ENCODE assay signal across 1 cellular context in the genomic region with DNA sequence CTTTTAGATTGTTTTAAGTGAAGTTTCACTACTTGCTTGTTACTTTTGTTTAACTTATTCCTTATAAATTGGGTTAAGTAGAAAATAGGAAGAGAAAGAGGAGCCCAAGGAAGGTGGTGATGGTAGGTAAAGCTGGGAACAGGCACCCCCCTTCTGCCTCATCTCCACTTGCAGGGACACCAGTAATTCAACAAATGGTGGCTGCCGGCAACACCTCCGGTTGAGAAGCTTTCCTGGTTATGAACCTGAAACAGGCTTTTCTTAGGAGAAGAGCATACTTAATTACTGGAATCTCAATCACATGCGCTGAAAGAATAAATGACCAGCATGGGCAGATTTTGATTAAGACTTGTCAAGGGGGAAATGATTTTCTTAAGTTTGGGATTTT.
TF ChIP-seq lines count a peak whose summit lies in the region.

No MANE protein-coding gene starts in this region.

TF ChIP-seq in A549, 52 proteins besides CTCF, POLR2A, EP300 and RAD21 (continued from another document):
- TF ChIP-seq, protein P1, sequence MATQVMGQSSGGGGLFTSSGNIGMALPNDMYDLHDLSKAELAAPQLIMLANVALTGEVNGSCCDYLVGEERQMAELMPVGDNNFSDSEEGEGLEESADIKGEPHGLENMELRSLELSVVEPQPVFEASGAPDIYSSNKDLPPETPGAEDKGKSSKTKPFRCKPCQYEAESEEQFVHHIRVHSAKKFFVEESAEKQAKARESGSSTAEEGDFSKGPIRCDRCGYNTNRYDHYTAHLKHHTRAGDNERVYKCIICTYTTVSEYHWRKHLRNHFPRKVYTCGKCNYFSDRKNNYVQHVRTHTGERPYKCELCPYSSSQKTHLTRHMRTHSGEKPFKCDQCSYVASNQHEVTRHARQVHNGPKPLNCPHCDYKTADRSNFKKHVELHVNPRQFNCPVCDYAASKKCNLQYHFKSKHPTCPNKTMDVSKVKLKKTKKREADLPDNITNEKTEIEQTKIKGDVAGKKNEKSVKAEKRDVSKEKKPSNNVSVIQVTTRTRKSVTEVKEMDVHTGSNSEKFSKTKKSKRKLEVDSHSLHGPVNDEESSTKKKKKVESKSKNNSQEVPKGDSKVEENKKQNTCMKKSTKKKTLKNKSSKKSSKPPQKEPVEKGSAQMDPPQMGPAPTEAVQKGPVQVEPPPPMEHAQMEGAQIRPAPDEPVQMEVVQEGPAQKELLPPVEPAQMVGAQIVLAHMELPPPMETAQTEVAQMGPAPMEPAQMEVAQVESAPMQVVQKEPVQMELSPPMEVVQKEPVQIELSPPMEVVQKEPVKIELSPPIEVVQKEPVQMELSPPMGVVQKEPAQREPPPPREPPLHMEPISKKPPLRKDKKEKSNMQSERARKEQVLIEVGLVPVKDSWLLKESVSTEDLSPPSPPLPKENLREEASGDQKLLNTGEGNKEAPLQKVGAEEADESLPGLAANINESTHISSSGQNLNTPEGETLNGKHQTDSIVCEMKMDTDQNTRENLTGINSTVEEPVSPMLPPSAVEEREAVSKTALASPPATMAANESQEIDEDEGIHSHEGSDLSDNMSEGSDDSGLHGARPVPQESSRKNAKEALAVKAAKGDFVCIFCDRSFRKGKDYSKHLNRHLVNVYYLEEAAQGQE (IDR thresholded peaks at IDR 0.05), result no peak
- TF ChIP-seq, protein P2, sequence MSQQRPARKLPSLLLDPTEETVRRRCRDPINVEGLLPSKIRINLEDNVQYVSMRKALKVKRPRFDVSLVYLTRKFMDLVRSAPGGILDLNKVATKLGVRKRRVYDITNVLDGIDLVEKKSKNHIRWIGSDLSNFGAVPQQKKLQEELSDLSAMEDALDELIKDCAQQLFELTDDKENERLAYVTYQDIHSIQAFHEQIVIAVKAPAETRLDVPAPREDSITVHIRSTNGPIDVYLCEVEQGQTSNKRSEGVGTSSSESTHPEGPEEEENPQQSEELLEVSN (IDR thresholded peaks at IDR 0.05; ENCODE audit: borderline replicate concordance, low read depth), result no peak
